ENCODE assay signal across 25 cellular contexts in the genomic region with DNA sequence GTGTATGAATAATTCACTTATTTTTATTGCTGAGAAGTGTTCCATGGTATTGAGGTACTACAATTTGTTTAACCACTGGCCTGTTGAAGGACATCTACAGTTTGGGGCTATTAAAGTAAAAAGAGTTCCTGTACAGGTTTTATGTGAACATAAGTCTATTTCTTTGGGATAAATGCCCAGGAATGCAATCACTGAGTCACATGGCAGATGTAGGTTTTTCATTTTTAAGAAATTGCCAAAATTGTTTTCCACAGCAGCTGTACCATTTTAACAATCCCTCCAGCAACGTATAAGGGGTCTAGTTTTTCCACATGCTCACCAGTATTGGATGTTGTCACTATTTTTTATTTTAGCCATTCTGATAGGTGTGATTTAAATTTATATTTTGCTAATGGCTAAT.
DNase-seq lines count a peak whose midpoint lies in the region; ATAC-seq, FAIRE-seq and TF ChIP-seq lines count a peak whose summit lies in the region.
"Had no signal": no experiment of that assay in that cellular context is flagged by ENCODE, and none has a peak within 500 bp of the region (broad histone marks: within the 10 kb centered on the region; RNA-seq: fewer than 3 reads in every experiment).

No MANE protein-coding gene starts in this region.

- no peak overlapping the region for H3K4me3 ChIP-seq in AG10803 (ENCODE audit: low read length)
- H3K4me3 ChIP-seq in pancreas: no peak overlapping the region
- H3K4me3 ChIP-seq: K562, SJSA1 had no signal

- H3K36me3 Mint-ChIP-seq in chondrocyte (ENCODE audit: low read depth): peaks cover 46% of the 10 kb centered on the region
- peaks cover 23% of the 10 kb centered on the region for H3K36me3 Mint-ChIP-seq in memory B cell
- no peaks in the 10 kb centered on the region for H3K36me3 Mint-ChIP-seq in activated naive CD8-positive, alpha-beta T cell treated with anti-CD3 and anti-CD28 coated beads for 36 hours

- H3K36me3 ChIP-seq in pancreas: peaks cover 0 to 36% (median 8%) of the 10 kb centered on the region in 3 donors

- ATAC-seq in memory B cell (ENCODE audit: low read depth) (no peak), pancreas (no peak), GM18867 (IDR thresholded peaks at IDR 0.05; ENCODE audit: unreplicated experiment) (no peak), GM18870 (IDR thresholded peaks at IDR 0.05; ENCODE audit: unreplicated experiment) (no peak)

- H3K27me3 ChIP-seq in pancreas: no peaks in the 10 kb centered on the region
- H3K27me3 ChIP-seq: SJSA1 had no signal

- H3K4me3 Mint-ChIP-seq in chondrocyte (ENCODE audit: unreplicated experiment) (no peak overlapping the region), memory B cell (no peak overlapping the region)
- H3K4me3 Mint-ChIP-seq in activated naive CD8-positive, alpha-beta T cell treated with anti-CD3 and anti-CD28 coated beads for 36 hours: no peak overlapping the region
- H3K4me3 Mint-ChIP-seq: B cell, CD14-positive monocyte, H9 had no signal

- 94 to 97% methylated on average over 1 of the region's 1 CpG for WGBS in pancreas, 2 donors

- H3K4me1 Mint-ChIP-seq in chondrocyte (ENCODE audit: low read depth) (peaks cover 84% of the 10 kb centered on the region), memory B cell (peaks cover 3% of the 10 kb centered on the region)
- H3K4me1 Mint-ChIP-seq in activated naive CD8-positive, alpha-beta T cell treated with anti-CD3 and anti-CD28 coated beads for 36 hours: no peaks in the 10 kb centered on the region
- H3K4me1 Mint-ChIP-seq: B cell, CD14-positive monocyte had no signal

- H3K27ac Mint-ChIP-seq in chondrocyte (ENCODE audit: unreplicated experiment) (peak overlapping the region; percentile 87), memory B cell (peak overlapping the region; percentile 3)
- H3K27ac Mint-ChIP-seq in activated naive CD8-positive, alpha-beta T cell treated with anti-CD3 and anti-CD28 coated beads for 36 hours: no peak overlapping the region
- H3K27ac Mint-ChIP-seq: B cell, H9 had no signal

- intact Hi-C loops in pancreas (cut with DNase I): no loop called here

- no peak for TF ChIP-seq CTCF in AG10803 (conservative IDR thresholded peaks at IDR 0.05; ENCODE audit: low read length)
- no peak for TF ChIP-seq CTCF in chondrocyte (IDR thresholded peaks at IDR 0.05)
- TF ChIP-seq CTCF in pancreas (IDR thresholded peaks at IDR 0.05): no peak

- DNase-seq in AG10803 (ENCODE audit: low read depth): peak; percentile 50
- DNase-seq in HCEC 1CT: peak; percentile 39
- no peak for DNase-seq in chondrocyte (ENCODE audit: low spot score)
- DNase-seq in memory B cell (ENCODE audit: low spot score in 2 of 2): no peak
- no peak for DNase-seq in pancreas
- DNase-seq in activated naive CD8-positive, alpha-beta T cell treated with anti-CD3 and anti-CD28 coated beads for 36 hours: no peak
- DNase-seq: EL, GF-D8, NCI-H1105, NCI-H146, NCI-H2081, NCI-H2171, NCI-H345, NCI-H524, NCI-H82 had no signal

- H3K27me3 Mint-ChIP-seq in chondrocyte (ENCODE audit: low read depth): no peaks in the 10 kb centered on the region
- H3K27me3 Mint-ChIP-seq in memory B cell: no peaks in the 10 kb centered on the region
- no peaks in the 10 kb centered on the region for H3K27me3 Mint-ChIP-seq in activated naive CD8-positive, alpha-beta T cell treated with anti-CD3 and anti-CD28 coated beads for 36 hours
- H3K27me3 Mint-ChIP-seq: B cell had no signal

- no peaks in the 10 kb centered on the region for H3K4me1 ChIP-seq in pancreas

- H3K27ac ChIP-seq in pancreas: no peak overlapping the region
- H3K27ac ChIP-seq: SJSA1 had no signal

- no peaks in the 10 kb centered on the region for H3K9me3 ChIP-seq in pancreas
- H3K9me3 ChIP-seq: SJSA1 had no signal

- no peak for FAIRE-seq in pancreas (lab: Jason Lieb, UNC)
- FAIRE-seq: A204.1, D721Med, K562, RCC 7860 had no signal

- H3K9me3 Mint-ChIP-seq in chondrocyte (ENCODE audit: low read depth): peaks cover 3% of the 10 kb centered on the region
- H3K9me3 Mint-ChIP-seq in memory B cell: no peaks in the 10 kb centered on the region
- no peaks in the 10 kb centered on the region for H3K9me3 Mint-ChIP-seq in activated naive CD8-positive, alpha-beta T cell treated with anti-CD3 and anti-CD28 coated beads for 36 hours
- H3K9me3 Mint-ChIP-seq: CD14-positive monocyte, H9 had no signal

Comparison
In these comparisons a context has a peak if more than half of its experiments do, and no peak if none do; other contexts are left out.
1. DNase-seq: peak in AG10803 (single experiment) and HCEC 1CT (single experiment); none in chondrocyte (single experiment), memory B cell (0 of 2), pancreas (0 of 6) and activated naive CD8-positive, alpha-beta T cell treated with anti-CD3 and anti-CD28 coated beads for 36 hours (single experiment).